In the genomic region with DNA sequence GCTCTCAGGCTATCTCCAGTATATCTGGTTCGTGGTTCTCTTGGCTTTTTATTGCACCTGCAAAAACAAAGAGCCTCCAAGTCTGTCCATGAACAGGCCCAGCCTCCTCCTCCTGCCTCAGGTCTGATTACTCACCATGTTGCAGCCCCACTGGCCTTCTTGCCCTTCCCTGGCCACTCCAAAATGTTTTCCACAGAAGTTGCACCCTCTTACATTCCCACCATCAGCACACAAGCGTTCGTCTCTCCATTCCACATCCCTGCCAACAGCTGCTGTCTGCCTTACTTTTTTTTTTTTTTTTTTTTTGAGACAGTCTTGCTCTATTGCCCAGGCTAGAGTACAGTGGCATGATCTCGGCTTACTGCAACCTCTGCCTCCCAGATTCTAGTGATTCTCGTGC, we compare ENCODE assay signal across 24 cellular contexts.
"Had no signal": no experiment of that assay in that cellular context is flagged by ENCODE, and none has a peak within 500 bp of the region (broad histone marks: within the 10 kb centered on the region; RNA-seq: fewer than 3 reads in every experiment).

No MANE protein-coding gene starts in this region.

- H3K4me3 Mint-ChIP-seq: activated CD4-positive, alpha-beta memory T cell treated with anti-CD3 and anti-CD28 coated beads, Interleukin-2, amount 10 ng/mL, durations not matched to agents 7 days and 5 days; activated CD4-positive, alpha-beta T cell treated with anti-CD3 and anti-CD28 coated beads, Interleukin-2, amount 10 ng/mL, durations not matched to agents 24 days and 14 days; activated naive CD4-positive, alpha-beta T cell treated with anti-CD3 and anti-CD28 coated beads for 36 hours; effector memory CD8-positive, alpha-beta T cell; natural killer cell had no signal

- H3K36me3 ChIP-seq: colonic mucosa, neutrophil, right atrium auricular region had no signal

- ATAC-seq: activated CD4-positive, CD25-positive, alpha-beta regulatory T cell treated with anti-CD3 and anti-CD28 coated beads, Interleukin-2, amount 50 U/mL, for 24 hours; effector memory CD8-positive, alpha-beta T cell; heart right ventricle; lower lobe of right lung; natural killer cell; pancreas; psoas muscle had no signal

- DNase-seq: activated CD4-positive, alpha-beta memory T cell treated with anti-CD3 and anti-CD28 coated beads, Interleukin-2, amount 10 ng/mL, durations not matched to agents 7 days and 5 days; activated CD4-positive, alpha-beta T cell treated with anti-CD3 and anti-CD28 coated beads, Interleukin-2, amount 10 ng/mL, durations not matched to agents 24 days and 14 days; activated effector memory CD4-positive, alpha-beta T cell treated with Interleukin-2 at 50 U/mL for 16 hours; activated naive CD4-positive, alpha-beta T cell treated with anti-CD3 and anti-CD28 coated beads for 36 hours; activated T-cell treated with anti-CD3 and anti-CD28 coated beads, Interleukin-2, amount 50 U/mL, for 1 hour; aorta; brain microvascular endothelial cell; central memory CD4-positive, alpha-beta T cell; colonic mucosa; dorsolateral prefrontal cortex; effector memory CD8-positive, alpha-beta T cell; heart right ventricle; kidney; lower lobe of right lung; natural killer cell; pancreas; psoas muscle; SK-N-SH; stimulated activated CD4-positive, alpha-beta T cell treated with anti-CD3 and anti-CD28 coated beads, Interleukin-12 subunit alpha, Interleukin-12 subunit beta, amount 100 ng/mL, for 4 hours; stimulated activated CD4-positive, alpha-beta T cell treated with anti-CD3 and anti-CD28 coated beads, Interleukin-4, amount 100 ng/mL, for 4 hours; transverse colon had no signal

- H3K4me2 ChIP-seq: SK-N-SH had no signal

- H3K27ac ChIP-seq: brain microvascular endothelial cell, colonic mucosa, heart right ventricle, lower lobe of right lung, neutrophil, pancreas, psoas muscle, right atrium auricular region, transverse colon had no signal

- H3K4me3 ChIP-seq: colonic mucosa, dorsolateral prefrontal cortex, heart right ventricle, lower lobe of right lung, pancreas, psoas muscle, right atrium auricular region, transverse colon had no signal

- H3K27ac Mint-ChIP-seq: activated CD4-positive, alpha-beta memory T cell treated with anti-CD3 and anti-CD28 coated beads, Interleukin-2, amount 10 ng/mL, durations not matched to agents 7 days and 5 days; activated CD4-positive, alpha-beta T cell treated with anti-CD3 and anti-CD28 coated beads, Interleukin-2, amount 10 ng/mL, durations not matched to agents 24 days and 14 days; activated naive CD4-positive, alpha-beta T cell treated with anti-CD3 and anti-CD28 coated beads for 36 hours; effector memory CD8-positive, alpha-beta T cell; natural killer cell had no signal

- H3K4me1 Mint-ChIP-seq: activated CD4-positive, alpha-beta T cell treated with anti-CD3 and anti-CD28 coated beads, Interleukin-2, amount 10 ng/mL, durations not matched to agents 24 days and 14 days; natural killer cell had no signal

- H3K27me3 Mint-ChIP-seq: activated CD4-positive, alpha-beta memory T cell treated with anti-CD3 and anti-CD28 coated beads, Interleukin-2, amount 10 ng/mL, durations not matched to agents 7 days and 5 days; activated CD4-positive, alpha-beta T cell treated with anti-CD3 and anti-CD28 coated beads, Interleukin-2, amount 10 ng/mL, durations not matched to agents 24 days and 14 days; effector memory CD8-positive, alpha-beta T cell had no signal

- H3K4me1 ChIP-seq: colonic mucosa, heart right ventricle, lower lobe of right lung, pancreas, psoas muscle, right atrium auricular region, transverse colon had no signal

- H3K27me3 ChIP-seq: brain microvascular endothelial cell, colonic mucosa, dorsolateral prefrontal cortex, heart right ventricle, neutrophil, pancreas, right atrium auricular region, transverse colon had no signal

- H3K9me3 Mint-ChIP-seq: activated CD4-positive, alpha-beta memory T cell treated with anti-CD3 and anti-CD28 coated beads, Interleukin-2, amount 10 ng/mL, durations not matched to agents 7 days and 5 days; activated CD4-positive, alpha-beta T cell treated with anti-CD3 and anti-CD28 coated beads, Interleukin-2, amount 10 ng/mL, durations not matched to agents 24 days and 14 days; activated naive CD4-positive, alpha-beta T cell treated with anti-CD3 and anti-CD28 coated beads for 36 hours; effector memory CD8-positive, alpha-beta T cell; natural killer cell had no signal

- H3K36me3 Mint-ChIP-seq: natural killer cell had no signal

- H3K9me3 ChIP-seq: colonic mucosa, lower lobe of right lung, neutrophil, pancreas, right atrium auricular region, SK-N-SH, transverse colon had no signal

- H3K9ac ChIP-seq: SK-N-SH had no signal
